Comparison of ENCODE assay signal across 23 cellular contexts in genomic region chr17:81000631-81001357, GRCh38. TPM values are rescaled to one million over a fixed set of nuclear protein-coding genes. Genes with fewer than 3 reads are reported as not detected.
DNase-seq lines count a peak whose midpoint lies in the region; ATAC-seq and TF ChIP-seq lines count a peak whose summit lies in the region.
"Had no signal": no experiment of that assay in that cellular context is flagged by ENCODE, and none has a peak within 500 bp of the region (broad histone marks: within the 10 kb centered on the region; RNA-seq: fewer than 3 reads in every experiment).

No MANE protein-coding gene starts in this region.

- no peak overlapping the region for H3K14ac ChIP-seq in mesenchymal stem cell (ENCODE audit: low read length in 2 of 2)

- H3K27ac Mint-ChIP-seq in endodermal cell: no peak overlapping the region
- H3K27ac Mint-ChIP-seq: activated CD8-positive, alpha-beta memory T cell treated with anti-CD3 and anti-CD28 coated beads, Interleukin-2, amount 10 ng/mL, durations not matched to agents 7 days and 5 days; activated T-helper 2 cell treated with anti-CD3 and anti-CD28 coated beads, Interferon-gamma antibody, Interleukin-2, Interleukin-4, amounts not matched to agents 10 μg/mL and 5 μg/mL and 100 μg/mL, durations not matched to agents 14 hours and 24 hours and 36 hours; dendritic cell treated with granulocyte-macrophage colony-stimulating factor and Interleukin-4, amounts not matched to agents 40 ng/mL and 50 ng/mL, for 4 days; stimulated activated memory B cell treated with anti-CD40 and anti-IgM and Interleukin-4, amounts not matched to agents 10 μg/mL and 1 μg/mL and 100 μg/mL, for 72 hours had no signal

- H3K79me1 ChIP-seq in mesenchymal stem cell (replicated peaks; ENCODE audit: low read length, poor library complexity, severe bottlenecking): no peaks in the 10 kb centered on the region

- WGBS in endodermal cell (ENCODE audit: insufficient coverage in 1 of 2, insufficient read length in 1 of 2), 2 experiments: 90 to 92% methylated on average over 14 to 18 of the region's 18 CpGs
- WGBS in mesenchymal stem cell: 89% methylated on average over 18 of the region's 18 CpGs

- H3K9me3 ChIP-seq in left ventricle myocardium inferior (replicated peaks): no peaks in the 10 kb centered on the region
- H3K9me3 ChIP-seq in endodermal cell (ENCODE audit: control insufficient read depth, low read length): no peaks in the 10 kb centered on the region
- H3K9me3 ChIP-seq in mesenchymal stem cell (ENCODE audit: control insufficient read depth, low read length): no peaks in the 10 kb centered on the region
- H3K9me3 ChIP-seq: breast epithelium, gastrocnemius medialis, tibial nerve had no signal

- no peak overlapping the region for H2BK120ac ChIP-seq in mesenchymal stem cell (ENCODE audit: low read depth, low read length)

- H3K4me3 ChIP-seq in left ventricle myocardium inferior (no peak overlapping the region), endodermal cell (ENCODE audit: low read length) (no peak overlapping the region), mesenchymal stem cell (ENCODE audit: insufficient read depth in 1 of 2, low read depth in 1 of 2, low read length in 2 of 2) (no peak overlapping the region)
- H3K4me3 ChIP-seq: breast epithelium, gastrocnemius medialis, tibial nerve had no signal

- peaks cover 3% of the 10 kb centered on the region for H3K4me1 Mint-ChIP-seq in endodermal cell

- peak overlapping the region; percentile 4 for H4K91ac ChIP-seq in mesenchymal stem cell (ENCODE audit: low read length)

- TF ChIP-seq CTCF in left ventricle myocardium inferior (IDR thresholded peaks at IDR 0.05; ENCODE audit: borderline replicate concordance) (no peak), endodermal cell (conservative IDR thresholded peaks at IDR 0.05) (no peak), foreskin keratinocyte (conservative IDR thresholded peaks at IDR 0.05) (no peak)

- H2BK15ac ChIP-seq in mesenchymal stem cell (ENCODE audit: low read depth, poor library complexity, severe bottlenecking): no peak overlapping the region

- ATAC-seq in Right ventricle myocardium inferior (peak; percentile 32), foreskin keratinocyte (no peak), HG03139 (IDR thresholded peaks at IDR 0.05; ENCODE audit: unreplicated experiment) (no peak), GM19397 (IDR thresholded peaks at IDR 0.05; ENCODE audit: unreplicated experiment) (no peak)
- ATAC-seq: activated CD8-positive, alpha-beta memory T cell treated with anti-CD3 and anti-CD28 coated beads, Interleukin-2, amount 10 ng/mL, durations not matched to agents 7 days and 5 days; stimulated activated memory B cell treated with anti-CD40 and anti-IgM and Interleukin-4, amounts not matched to agents 10 μg/mL and 1 μg/mL and 100 μg/mL, for 72 hours had no signal

- H3K9me3 Mint-ChIP-seq in endodermal cell: no peaks in the 10 kb centered on the region
- H3K9me3 Mint-ChIP-seq: activated T-helper 2 cell treated with anti-CD3 and anti-CD28 coated beads, Interferon-gamma antibody, Interleukin-2, Interleukin-4, amounts not matched to agents 10 μg/mL and 5 μg/mL and 100 μg/mL, durations not matched to agents 14 hours and 24 hours and 36 hours; dendritic cell treated with granulocyte-macrophage colony-stimulating factor and Interleukin-4, amounts not matched to agents 40 ng/mL and 50 ng/mL, for 4 days; stimulated activated memory B cell treated with anti-CD40 and anti-IgM and Interleukin-4, amounts not matched to agents 10 μg/mL and 1 μg/mL and 100 μg/mL, for 72 hours had no signal

- H3K4me1 ChIP-seq in left ventricle myocardium inferior (peaks cover 44% of the 10 kb centered on the region), endodermal cell (ENCODE audit: control insufficient read depth, insufficient read depth, low read length) (no peaks in the 10 kb centered on the region), mesenchymal stem cell (ENCODE audit: control insufficient read depth, insufficient read depth, low read depth, low read length) (peaks cover 12% of the 10 kb centered on the region), foreskin keratinocyte (no peaks in the 10 kb centered on the region)

- no peak overlapping the region for H2BK12ac ChIP-seq in mesenchymal stem cell (ENCODE audit: low read length in 2 of 2)

- no peak overlapping the region for H3K18ac ChIP-seq in mesenchymal stem cell (ENCODE audit: low read depth in 1 of 2, low read length in 2 of 2)

- H3K27me3 Mint-ChIP-seq in endodermal cell (ENCODE audit: insufficient read depth): peaks cover 40% of the 10 kb centered on the region

- peak; percentile 66 for DNase-seq in Right ventricle myocardium inferior (ENCODE audit: missing footprints)
- no peak for DNase-seq in left ventricle myocardium inferior
- DNase-seq in endodermal cell: peak; percentile 46
- no peak for DNase-seq in mesenchymal stem cell
- DNase-seq in foreskin keratinocyte: no peak
- no peak for DNase-seq in activated CD4-positive, CD25-positive, alpha-beta regulatory T cell (lab: John Stamatoyannopoulos, UW)
- DNase-seq: activated CD4-positive, alpha-beta T cell treated with anti-CD3 and anti-CD28 coated beads for 4 hours; activated CD8-positive, alpha-beta memory T cell treated with anti-CD3 and anti-CD28 coated beads, Interleukin-2, amount 10 ng/mL, durations not matched to agents 7 days and 5 days; DMS 273 treated with DMSO at 0.1 percent for 48 hours; gastrocnemius medialis; KBM-7; NCI-H2029; NCI-H446 treated with DMSO at 0.1 percent for 48 hours; NK-92 treated with Interleukin-12 subunit alpha and Interleukin-12 subunit beta, amount 100 ng/mL, for 24 hours; nucleus accumbens had no signal

- H3K9ac ChIP-seq in endodermal cell (ENCODE audit: extremely low read depth, low read length, poor library complexity, severe bottlenecking) (no peak overlapping the region), mesenchymal stem cell (ENCODE audit: low read length) (no peak overlapping the region)

- no peak overlapping the region for H2AFZ ChIP-seq in mesenchymal stem cell (ENCODE audit: low read depth, low read length)

- H2BK5ac ChIP-seq in mesenchymal stem cell (ENCODE audit: low read depth, low read length, poor library complexity, severe bottlenecking): no peak overlapping the region

- no peak overlapping the region for H2AK5ac ChIP-seq in mesenchymal stem cell (ENCODE audit: low read length, severe bottlenecking)

- H3K23ac ChIP-seq in mesenchymal stem cell (ENCODE audit: low read length in 2 of 2): no peak overlapping the region

- H3K27ac ChIP-seq in left ventricle myocardium inferior (replicated peaks): no peak overlapping the region
- no peak overlapping the region for H3K27ac ChIP-seq in endodermal cell (ENCODE audit: low read depth, low read length)
- no peak overlapping the region for H3K27ac ChIP-seq in mesenchymal stem cell (ENCODE audit: low read length, poor library complexity, severe bottlenecking)
- H3K27ac ChIP-seq in foreskin keratinocyte: no peak overlapping the region
- H3K27ac ChIP-seq: breast epithelium, epithelial cell of prostate, gastrocnemius medialis, tibial nerve had no signal

- peaks cover 18% of the 10 kb centered on the region for H3K36me3 Mint-ChIP-seq in endodermal cell (ENCODE audit: low read depth)

- H3K4me3 Mint-ChIP-seq in endodermal cell: no peak overlapping the region
- H3K4me3 Mint-ChIP-seq: activated CD8-positive, alpha-beta memory T cell treated with anti-CD3 and anti-CD28 coated beads, Interleukin-2, amount 10 ng/mL, durations not matched to agents 7 days and 5 days; dendritic cell treated with granulocyte-macrophage colony-stimulating factor and Interleukin-4, amounts not matched to agents 40 ng/mL and 50 ng/mL, for 4 days; stimulated activated memory B cell treated with anti-CD40 and anti-IgM and Interleukin-4, amounts not matched to agents 10 μg/mL and 1 μg/mL and 100 μg/mL, for 72 hours had no signal

- no peak overlapping the region for H3K4ac ChIP-seq in mesenchymal stem cell (ENCODE audit: low read depth in 1 of 2, low read length in 2 of 2)

- no peak overlapping the region for H3K4me2 ChIP-seq in mesenchymal stem cell (ENCODE audit: low read length, poor library complexity, severe bottlenecking)

- H3K27me3 ChIP-seq in left ventricle myocardium inferior (ENCODE audit: low read depth) (peaks cover 31% of the 10 kb centered on the region), endodermal cell (ENCODE audit: control insufficient read depth, insufficient read depth, low read length, poor library complexity, severe bottlenecking) (peaks cover 35% of the 10 kb centered on the region), mesenchymal stem cell (ENCODE audit: control insufficient read depth in 1 of 2, insufficient read depth in 1 of 2, low read length in 2 of 2) (peaks cover 32 to 35% of the 10 kb centered on the region in 2 experiments), foreskin keratinocyte (peaks cover 36% of the 10 kb centered on the region)

- no peak overlapping the region for H4K8ac ChIP-seq in mesenchymal stem cell (ENCODE audit: low read length)

- intact Hi-C loops in Right ventricle myocardium inferior (cut with DNase I) (no loop called here), left ventricle myocardium inferior (cut with micrococcal nuclease) (no loop called here)

- H3K36me3 ChIP-seq in left ventricle myocardium inferior: peaks cover 44% of the 10 kb centered on the region
- peaks cover 30% of the 10 kb centered on the region for H3K36me3 ChIP-seq in endodermal cell (ENCODE audit: control insufficient read depth, insufficient read depth, low read length)
- peaks cover 40 to 51% of the 10 kb centered on the region in 2 experiments for H3K36me3 ChIP-seq in mesenchymal stem cell (ENCODE audit: control insufficient read depth in 1 of 2, insufficient read depth in 2 of 2, low read depth in 1 of 2, low read length in 2 of 2)

RNA-seq across cellular contexts. Expression of gene CHMP6, which starts 9.2 kb away (rescaled TPM):
- total RNA-seq in Right ventricle myocardium inferior (19.0 TPM), left ventricle myocardium inferior (15.9 TPM), endodermal cell (10 to 100 TPM; 28.4 to 32.5 TPM), foreskin keratinocyte (26.1 and 27.1 TPM in 2 replicates)
- 23.4 TPM for polyA plus RNA-seq in endodermal cell (2013, experiment 1 of 2)
- 20.2 TPM for polyA plus RNA-seq in endodermal cell (2013, experiment 2 of 2)
- polyA plus RNA-seq in mesenchymal stem cell (2013, experiment 1 of 2): 12.7 TPM
- 12.0 TPM for polyA plus RNA-seq in mesenchymal stem cell (2013, experiment 2 of 2)
- 41.1 and 43.9 TPM in 2 replicates for polyA plus RNA-seq in foreskin keratinocyte

RNA-seq across cellular contexts. Expression of gene BAIAP2, which starts 34.2 kb away (rescaled TPM):
- total RNA-seq in Right ventricle myocardium inferior: 32.1 TPM
- 27.9 TPM for total RNA-seq in left ventricle myocardium inferior
- 10 to 100 TPM; 24.9 to 32.7 TPM for total RNA-seq in endodermal cell
- polyA plus RNA-seq in endodermal cell (2013, experiment 1 of 2): 41.7 TPM
- polyA plus RNA-seq in endodermal cell (2013, experiment 2 of 2): 39.0 TPM
- polyA plus RNA-seq in mesenchymal stem cell (2013, experiment 1 of 2): 20.5 TPM
- polyA plus RNA-seq in mesenchymal stem cell (2013, experiment 2 of 2): 20.4 TPM
- total RNA-seq in foreskin keratinocyte: 104 and 106 TPM in 2 replicates
- 117 and 118 TPM in 2 replicates for polyA plus RNA-seq in foreskin keratinocyte

Comparison
In these comparisons a context has a peak if more than half of its experiments do, and no peak if none do; other contexts are left out.
1. DNase-seq: peak in Right ventricle myocardium inferior (single experiment) and endodermal cell (single experiment); none in left ventricle myocardium inferior (single experiment), mesenchymal stem cell (single experiment), foreskin keratinocyte (0 of 2) and activated CD4-positive, CD25-positive, alpha-beta regulatory T cell (0 of 4).